1 cellular context compared by ENCODE assay signal in the genomic region with DNA sequence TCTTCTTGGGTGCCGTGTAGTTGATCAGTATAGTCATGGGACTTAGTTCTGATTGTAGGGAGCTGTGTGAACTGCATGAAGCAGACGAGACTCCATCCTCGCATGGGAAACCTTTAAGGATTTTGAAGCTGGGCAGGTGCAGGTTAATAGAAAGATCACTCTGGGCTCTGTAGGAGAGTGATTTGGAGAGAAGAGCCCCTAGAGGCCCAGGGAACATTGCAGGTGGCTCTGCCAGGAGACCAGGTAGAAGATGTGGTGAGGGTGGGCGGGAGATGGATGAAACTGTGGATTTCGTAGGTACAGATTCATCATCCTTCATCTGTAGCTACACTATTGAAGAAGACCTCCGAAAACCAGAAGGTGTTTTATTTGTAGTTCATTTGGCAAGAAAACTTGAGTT.
TF ChIP-seq lines count a peak whose summit lies in the region.

No MANE protein-coding gene starts in this region.

TF ChIP-seq in GM23338, 12 proteins besides CTCF, POLR2A, EP300 and RAD21 (continued from another document):
- TF ChIP-seq, protein P1, sequence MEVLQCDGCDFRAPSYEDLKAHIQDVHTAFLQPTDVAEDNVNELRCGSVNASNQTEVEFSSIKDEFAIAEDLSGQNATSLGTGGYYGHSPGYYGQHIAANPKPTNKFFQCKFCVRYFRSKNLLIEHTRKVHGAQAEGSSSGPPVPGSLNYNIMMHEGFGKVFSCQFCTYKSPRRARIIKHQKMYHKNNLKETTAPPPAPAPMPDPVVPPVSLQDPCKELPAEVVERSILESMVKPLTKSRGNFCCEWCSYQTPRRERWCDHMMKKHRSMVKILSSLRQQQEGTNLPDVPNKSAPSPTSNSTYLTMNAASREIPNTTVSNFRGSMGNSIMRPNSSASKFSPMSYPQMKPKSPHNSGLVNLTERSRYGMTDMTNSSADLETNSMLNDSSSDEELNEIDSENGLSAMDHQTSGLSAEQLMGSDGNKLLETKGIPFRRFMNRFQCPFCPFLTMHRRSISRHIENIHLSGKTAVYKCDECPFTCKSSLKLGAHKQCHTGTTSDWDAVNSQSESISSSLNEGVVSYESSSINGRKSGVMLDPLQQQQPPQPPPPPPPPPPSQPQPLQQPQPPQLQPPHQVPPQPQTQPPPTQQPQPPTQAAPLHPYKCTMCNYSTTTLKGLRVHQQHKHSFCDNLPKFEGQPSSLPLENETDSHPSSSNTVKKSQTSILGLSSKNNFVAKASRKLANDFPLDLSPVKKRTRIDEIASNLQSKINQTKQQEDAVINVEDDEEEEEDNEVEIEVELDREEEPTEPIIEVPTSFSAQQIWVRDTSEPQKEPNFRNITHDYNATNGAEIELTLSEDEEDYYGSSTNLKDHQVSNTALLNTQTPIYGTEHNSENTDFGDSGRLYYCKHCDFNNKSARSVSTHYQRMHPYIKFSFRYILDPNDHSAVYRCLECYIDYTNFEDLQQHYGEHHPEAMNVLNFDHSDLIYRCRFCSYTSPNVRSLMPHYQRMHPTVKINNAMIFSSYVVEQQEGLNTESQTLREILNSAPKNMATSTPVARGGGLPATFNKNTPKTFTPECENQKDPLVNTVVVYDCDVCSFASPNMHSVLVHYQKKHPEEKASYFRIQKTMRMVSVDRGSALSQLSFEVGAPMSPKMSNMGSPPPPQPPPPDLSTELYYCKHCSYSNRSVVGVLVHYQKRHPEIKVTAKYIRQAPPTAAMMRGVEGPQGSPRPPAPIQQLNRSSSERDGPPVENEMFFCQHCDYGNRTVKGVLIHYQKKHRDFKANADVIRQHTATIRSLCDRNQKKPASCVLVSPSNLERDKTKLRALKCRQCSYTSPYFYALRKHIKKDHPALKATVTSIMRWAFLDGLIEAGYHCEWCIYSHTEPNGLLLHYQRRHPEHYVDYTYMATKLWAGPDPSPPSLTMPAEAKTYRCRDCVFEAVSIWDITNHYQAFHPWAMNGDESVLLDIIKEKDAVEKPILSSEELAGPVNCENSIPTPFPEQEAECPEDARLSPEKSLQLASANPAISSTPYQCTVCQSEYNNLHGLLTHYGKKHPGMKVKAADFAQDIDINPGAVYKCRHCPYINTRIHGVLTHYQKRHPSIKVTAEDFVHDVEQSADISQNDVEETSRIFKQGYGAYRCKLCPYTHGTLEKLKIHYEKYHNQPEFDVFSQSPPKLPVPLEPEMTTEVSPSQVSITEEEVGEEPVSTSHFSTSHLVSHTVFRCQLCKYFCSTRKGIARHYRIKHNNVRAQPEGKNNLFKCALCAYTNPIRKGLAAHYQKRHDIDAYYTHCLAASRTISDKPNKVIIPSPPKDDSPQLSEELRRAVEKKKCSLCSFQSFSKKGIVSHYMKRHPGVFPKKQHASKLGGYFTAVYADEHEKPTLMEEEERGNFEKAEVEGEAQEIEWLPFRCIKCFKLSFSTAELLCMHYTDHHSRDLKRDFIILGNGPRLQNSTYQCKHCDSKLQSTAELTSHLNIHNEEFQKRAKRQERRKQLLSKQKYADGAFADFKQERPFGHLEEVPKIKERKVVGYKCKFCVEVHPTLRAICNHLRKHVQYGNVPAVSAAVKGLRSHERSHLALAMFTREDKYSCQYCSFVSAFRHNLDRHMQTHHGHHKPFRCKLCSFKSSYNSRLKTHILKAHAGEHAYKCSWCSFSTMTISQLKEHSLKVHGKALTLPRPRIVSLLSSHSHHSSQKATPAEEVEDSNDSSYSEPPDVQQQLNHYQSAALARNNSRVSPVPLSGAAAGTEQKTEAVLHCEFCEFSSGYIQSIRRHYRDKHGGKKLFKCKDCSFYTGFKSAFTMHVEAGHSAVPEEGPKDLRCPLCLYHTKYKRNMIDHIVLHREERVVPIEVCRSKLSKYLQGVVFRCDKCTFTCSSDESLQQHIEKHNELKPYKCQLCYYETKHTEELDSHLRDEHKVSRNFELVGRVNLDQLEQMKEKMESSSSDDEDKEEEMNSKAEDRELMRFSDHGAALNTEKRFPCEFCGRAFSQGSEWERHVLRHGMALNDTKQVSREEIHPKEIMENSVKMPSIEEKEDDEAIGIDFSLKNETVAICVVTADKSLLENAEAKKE (CRISPR knock-in tag; IDR thresholded peaks at IDR 0.05) = no peak
- TF ChIP-seq ZNF331 (CRISPR knock-in tag; IDR thresholded peaks at IDR 0.05; ENCODE audit: low read depth) (no peak), POLR2AphosphoS5 (IDR thresholded peaks at IDR 0.05; ENCODE audit: low read depth) (no peak), EZH2 (IDR thresholded peaks at IDR 0.05; ENCODE audit: low read depth, unreplicated experiment) (no peak), EZH2phosphoT487 (IDR thresholded peaks at IDR 0.05; ENCODE audit: unreplicated experiment) (no peak), STAT1 (IDR thresholded peaks at IDR 0.05; ENCODE audit: unreplicated experiment) (no peak), NANOG (IDR thresholded peaks at IDR 0.05; ENCODE audit: borderline replicate concordance) (no peak)
- TF ChIP-seq, protein P2, sequence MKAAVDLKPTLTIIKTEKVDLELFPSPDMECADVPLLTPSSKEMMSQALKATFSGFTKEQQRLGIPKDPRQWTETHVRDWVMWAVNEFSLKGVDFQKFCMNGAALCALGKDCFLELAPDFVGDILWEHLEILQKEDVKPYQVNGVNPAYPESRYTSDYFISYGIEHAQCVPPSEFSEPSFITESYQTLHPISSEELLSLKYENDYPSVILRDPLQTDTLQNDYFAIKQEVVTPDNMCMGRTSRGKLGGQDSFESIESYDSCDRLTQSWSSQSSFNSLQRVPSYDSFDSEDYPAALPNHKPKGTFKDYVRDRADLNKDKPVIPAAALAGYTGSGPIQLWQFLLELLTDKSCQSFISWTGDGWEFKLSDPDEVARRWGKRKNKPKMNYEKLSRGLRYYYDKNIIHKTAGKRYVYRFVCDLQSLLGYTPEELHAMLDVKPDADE (IDR thresholded peaks at IDR 0.05) = no peak
- TF ChIP-seq, protein P3, sequence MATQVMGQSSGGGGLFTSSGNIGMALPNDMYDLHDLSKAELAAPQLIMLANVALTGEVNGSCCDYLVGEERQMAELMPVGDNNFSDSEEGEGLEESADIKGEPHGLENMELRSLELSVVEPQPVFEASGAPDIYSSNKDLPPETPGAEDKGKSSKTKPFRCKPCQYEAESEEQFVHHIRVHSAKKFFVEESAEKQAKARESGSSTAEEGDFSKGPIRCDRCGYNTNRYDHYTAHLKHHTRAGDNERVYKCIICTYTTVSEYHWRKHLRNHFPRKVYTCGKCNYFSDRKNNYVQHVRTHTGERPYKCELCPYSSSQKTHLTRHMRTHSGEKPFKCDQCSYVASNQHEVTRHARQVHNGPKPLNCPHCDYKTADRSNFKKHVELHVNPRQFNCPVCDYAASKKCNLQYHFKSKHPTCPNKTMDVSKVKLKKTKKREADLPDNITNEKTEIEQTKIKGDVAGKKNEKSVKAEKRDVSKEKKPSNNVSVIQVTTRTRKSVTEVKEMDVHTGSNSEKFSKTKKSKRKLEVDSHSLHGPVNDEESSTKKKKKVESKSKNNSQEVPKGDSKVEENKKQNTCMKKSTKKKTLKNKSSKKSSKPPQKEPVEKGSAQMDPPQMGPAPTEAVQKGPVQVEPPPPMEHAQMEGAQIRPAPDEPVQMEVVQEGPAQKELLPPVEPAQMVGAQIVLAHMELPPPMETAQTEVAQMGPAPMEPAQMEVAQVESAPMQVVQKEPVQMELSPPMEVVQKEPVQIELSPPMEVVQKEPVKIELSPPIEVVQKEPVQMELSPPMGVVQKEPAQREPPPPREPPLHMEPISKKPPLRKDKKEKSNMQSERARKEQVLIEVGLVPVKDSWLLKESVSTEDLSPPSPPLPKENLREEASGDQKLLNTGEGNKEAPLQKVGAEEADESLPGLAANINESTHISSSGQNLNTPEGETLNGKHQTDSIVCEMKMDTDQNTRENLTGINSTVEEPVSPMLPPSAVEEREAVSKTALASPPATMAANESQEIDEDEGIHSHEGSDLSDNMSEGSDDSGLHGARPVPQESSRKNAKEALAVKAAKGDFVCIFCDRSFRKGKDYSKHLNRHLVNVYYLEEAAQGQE (IDR thresholded peaks at IDR 0.05; ENCODE audit: unreplicated experiment) = no peak
